1 cellular context compared by ENCODE assay signal in genomic region chr6:97110149-97110548, GRCh38.
TF ChIP-seq lines count a peak whose summit lies in the region.

No MANE protein-coding gene starts in this region.

TF ChIP-seq in SK-N-SH, 30 proteins besides CTCF, POLR2A, EP300 and RAD21 (continued from another document):
- TF ChIP-seq ZBTB33 (IDR thresholded peaks at IDR 0.05; ENCODE audit: borderline replicate concordance, low read depth) (no peak), JUND (IDR thresholded peaks at IDR 0.05) (no peak), EZH2phosphoT487 (IDR thresholded peaks at IDR 0.05; ENCODE audit: borderline replicate concordance, low read depth) (no peak)
